26 cellular contexts compared by ENCODE assay signal in the genomic region with DNA sequence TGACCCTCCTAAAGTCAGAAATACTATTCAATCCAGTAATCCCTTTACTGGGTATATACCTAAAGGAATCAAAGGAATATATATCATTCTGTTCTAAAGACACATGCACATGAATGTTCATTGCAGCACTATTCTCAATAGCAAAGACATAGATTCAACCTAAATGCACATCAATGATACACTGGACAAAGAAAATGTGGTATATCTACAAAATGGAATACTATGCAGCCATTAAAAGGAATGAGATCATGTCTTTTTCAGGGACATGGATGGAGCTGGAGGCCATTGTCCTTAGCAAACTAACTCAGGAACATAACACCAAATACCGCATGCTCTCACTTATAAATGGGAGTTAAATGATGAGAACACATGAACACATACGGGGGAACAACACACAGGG.
"Had no signal": no experiment of that assay in that cellular context is flagged by ENCODE, and none has a peak within 500 bp of the region (broad histone marks: within the 10 kb centered on the region; RNA-seq: fewer than 3 reads in every experiment).

No MANE protein-coding gene starts in this region.

- H3K27ac ChIP-seq: neutrophil, parathyroid adenoma, psoas muscle, right lobe of liver, sigmoid colon, stomach, thoracic aorta, thyroid gland, tibial nerve, upper lobe of left lung, vagina had no signal

- H3K9ac ChIP-seq: parathyroid adenoma had no signal

- H3K36me3 ChIP-seq: neutrophil, right lobe of liver, sigmoid colon, stomach, thoracic aorta, thyroid gland, tibial nerve, upper lobe of left lung, vagina had no signal

- FAIRE-seq: small intestine had no signal

- H3K27me3 ChIP-seq: neutrophil, right lobe of liver, sigmoid colon, stomach, thyroid gland, tibial nerve, upper lobe of left lung, vagina had no signal

- H3K79me2 ChIP-seq: parathyroid adenoma had no signal

- H3K4me3 ChIP-seq: psoas muscle, right lobe of liver, sigmoid colon, stomach, thoracic aorta, thyroid gland, tibial nerve, upper lobe of left lung, vagina had no signal

- ATAC-seq: naive thymus-derived CD8-positive, alpha-beta T cell; natural killer cell treated with Interleukin-12 subunit alpha and Interleukin-12 subunit beta and Interleukin-15 and Interleukin-18, amount 100 ng/mL, for 72 hours; psoas muscle; right cardiac atrium; right lobe of liver; stimulated activated effector memory CD8-positive, alpha-beta T cell treated with anti-CD3 and anti-CD28 coated beads, Interleukin-12 subunit alpha, Interleukin-12 subunit beta, amount 100 ng/mL, for 72 hours; stimulated activated naive B cell treated with anti-CD40 and anti-IgM and Interleukin-4, amounts not matched to agents 10 μg/mL and 1 μg/mL and 100 μg/mL, for 72 hours had no signal

- H3K4me1 ChIP-seq: parathyroid adenoma, psoas muscle, right lobe of liver, sigmoid colon, stomach, thyroid gland, tibial nerve, upper lobe of left lung, vagina had no signal

- H2AFZ ChIP-seq: parathyroid adenoma had no signal

- DNase-seq: naive thymus-derived CD8-positive, alpha-beta T cell; nephron progenitor cell; nucleus accumbens; posterior cingulate gyrus; psoas muscle; right cardiac atrium; right lobe of liver; sigmoid colon; small intestine; stimulated activated CD4-positive, alpha-beta T cell treated with anti-CD3 and anti-CD28 coated beads, Interleukin-15, amount 100 ng/mL, for 24 hours; stimulated activated CD4-positive, alpha-beta T cell treated with anti-CD3 and anti-CD28 coated beads, Interleukin-2, amount 100 ng/mL, for 24 hours; stimulated activated CD4-positive, alpha-beta T cell treated with anti-CD3 and anti-CD28 coated beads, Interleukin-2, amount 100 ng/mL, for 48 hours; stimulated activated CD4-positive, alpha-beta T cell treated with anti-CD3 and anti-CD28 coated beads, Interleukin-4, amount 100 ng/mL, for 24 hours; stimulated activated naive B cell treated with anti-CD40 and anti-IgM and Interleukin-4, amounts not matched to agents 10 μg/mL and 1 μg/mL and 100 μg/mL, for 72 hours; stimulated activated naive CD4-positive, alpha-beta T cell treated with Interleukin-2 at 50 U/mL for 16 hours; stomach; thyroid gland; trophoblast cell; upper lobe of left lung had no signal

- H3K9me3 ChIP-seq: neutrophil, right lobe of liver, sigmoid colon, thoracic aorta, thyroid gland, vagina had no signal
